25 cellular contexts compared by ENCODE assay signal in genomic region chr10:71072820-71073205, GRCh38.
"Had no signal": no experiment of that assay in that cellular context is flagged by ENCODE, and none has a peak within 500 bp of the region (broad histone marks: within the 10 kb centered on the region; RNA-seq: fewer than 3 reads in every experiment).

No MANE protein-coding gene starts in this region.

- H3K27ac ChIP-seq: dorsolateral prefrontal cortex, heart right ventricle, parathyroid adenoma, psoas muscle, right lobe of liver, spleen, testis, tibial nerve had no signal

- DNase-seq: cortex of kidney; effector CD8-positive, alpha-beta T cell; heart right ventricle; hypothalamus; mesendoderm; naive thymus-derived CD4-positive, alpha-beta T cell; occipital lobe; psoas muscle; stimulated activated CD4-positive, alpha-beta T cell treated with anti-CD3 and anti-CD28 coated beads, Interleukin-15, amount 100 ng/mL, for 24 hours; stimulated activated CD4-positive, alpha-beta T cell treated with anti-CD3 and anti-CD28 coated beads, Interleukin-1b, Interleukin-23, amount 100 ng/mL, for 48 hours; stimulated activated CD4-positive, alpha-beta T cell treated with anti-CD3 and anti-CD28 coated beads, Interleukin-4, amount 100 ng/mL, for 4 hours; stimulated activated naive B cell treated with anti-CD40 and anti-IgM and Interleukin-4, amounts not matched to agents 10 μg/mL and 1 μg/mL and 100 μg/mL, for 72 hours; stimulated activated naive CD8-positive, alpha-beta T cell treated with anti-CD3 and anti-CD28 coated beads, Interleukin-15, amount 100 ng/mL, for 72 hours; testis had no signal

- FAIRE-seq: endometrium, frontal cortex, islet of Langerhans had no signal

- H3K4me1 Mint-ChIP-seq: central memory CD8-positive, alpha-beta T cell; stimulated activated naive CD8-positive, alpha-beta T cell treated with anti-CD3 and anti-CD28 coated beads, Interleukin-15, amount 100 ng/mL, for 72 hours had no signal

- H3K9me3 ChIP-seq: heart right ventricle, psoas muscle, right lobe of liver, spleen, testis, tibial nerve had no signal

- H3K4me1 ChIP-seq: parathyroid adenoma, right lobe of liver, testis had no signal

- H3K4me3 Mint-ChIP-seq: central memory CD8-positive, alpha-beta T cell; naive thymus-derived CD4-positive, alpha-beta T cell; stimulated activated naive B cell treated with anti-CD40 and anti-IgM and Interleukin-4, amounts not matched to agents 10 μg/mL and 1 μg/mL and 100 μg/mL, for 72 hours; stimulated activated naive CD8-positive, alpha-beta T cell treated with anti-CD3 and anti-CD28 coated beads, Interleukin-15, amount 100 ng/mL, for 72 hours had no signal

- H3K4me3 ChIP-seq: dorsolateral prefrontal cortex, heart right ventricle, psoas muscle, right lobe of liver, spleen, testis, tibial nerve had no signal

- H3K9ac ChIP-seq: parathyroid adenoma had no signal

- H3K36me3 Mint-ChIP-seq: naive thymus-derived CD4-positive, alpha-beta T cell; stimulated activated naive B cell treated with anti-CD40 and anti-IgM and Interleukin-4, amounts not matched to agents 10 μg/mL and 1 μg/mL and 100 μg/mL, for 72 hours had no signal

- H3K36me3 ChIP-seq: heart right ventricle, right lobe of liver, spleen, tibial nerve had no signal

- H3K27me3 ChIP-seq: dorsolateral prefrontal cortex, right lobe of liver, spleen, testis, tibial nerve had no signal

- H3K27ac Mint-ChIP-seq: naive thymus-derived CD4-positive, alpha-beta T cell; stimulated activated naive B cell treated with anti-CD40 and anti-IgM and Interleukin-4, amounts not matched to agents 10 μg/mL and 1 μg/mL and 100 μg/mL, for 72 hours had no signal

- H3K9me3 Mint-ChIP-seq: central memory CD8-positive, alpha-beta T cell; naive thymus-derived CD4-positive, alpha-beta T cell; stimulated activated naive B cell treated with anti-CD40 and anti-IgM and Interleukin-4, amounts not matched to agents 10 μg/mL and 1 μg/mL and 100 μg/mL, for 72 hours; stimulated activated naive CD8-positive, alpha-beta T cell treated with anti-CD3 and anti-CD28 coated beads, Interleukin-15, amount 100 ng/mL, for 72 hours had no signal

- H2AFZ ChIP-seq: parathyroid adenoma had no signal

- ATAC-seq: esophagus mucosa; heart right ventricle; left lobe of liver; naive thymus-derived CD4-positive, alpha-beta T cell; psoas muscle; right lobe of liver; stimulated activated naive B cell treated with anti-CD40 and anti-IgM and Interleukin-4, amounts not matched to agents 10 μg/mL and 1 μg/mL and 100 μg/mL, for 72 hours; stimulated activated naive CD8-positive, alpha-beta T cell treated with anti-CD3 and anti-CD28 coated beads, Interleukin-15, amount 100 ng/mL, for 72 hours had no signal

- H3K27me3 Mint-ChIP-seq: central memory CD8-positive, alpha-beta T cell had no signal
